ENCODE assay signal across 9 cellular contexts in the genomic region with DNA sequence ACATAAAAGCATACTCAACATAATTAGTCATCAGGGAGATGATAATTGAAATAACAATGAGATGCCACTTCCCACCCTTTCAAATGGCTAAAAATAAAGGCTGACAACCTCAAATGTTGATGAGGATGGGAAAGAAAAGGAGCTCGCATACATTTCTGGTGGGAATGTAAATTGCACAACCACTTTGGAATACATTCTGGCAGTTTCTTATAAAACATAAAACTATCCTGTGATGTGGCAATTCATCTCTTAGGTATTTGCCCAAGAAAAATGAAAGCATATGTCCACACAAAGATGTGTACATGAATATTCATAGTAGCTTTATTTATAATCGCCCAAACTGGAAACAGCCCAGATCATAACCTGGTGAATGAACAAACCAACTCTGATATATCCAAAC. TPM values are rescaled to one million over a fixed set of nuclear protein-coding genes. Genes with fewer than 3 reads are reported as not detected.
DNase-seq lines count a peak whose midpoint lies in the region; ATAC-seq and TF ChIP-seq lines count a peak whose summit lies in the region.
"Had no signal": no experiment of that assay in that cellular context is flagged by ENCODE, and none has a peak within 500 bp of the region (broad histone marks: within the 10 kb centered on the region; RNA-seq: fewer than 3 reads in every experiment).

No MANE protein-coding gene starts in this region.

- CTCF ChIA-PET in CD4-positive, alpha-beta T cell (lab: Charles Lee): no interaction called here

- ATAC-seq in CD4-positive, alpha-beta T cell (ENCODE audit: poor library complexity): no peak
- no peak for ATAC-seq in naive thymus-derived CD8-positive, alpha-beta T cell
- ATAC-seq in omental fat pad (ENCODE audit: low FRiP score) (no peak), HG02885 (IDR thresholded peaks at IDR 0.05; ENCODE audit: poor library complexity, unreplicated experiment) (no peak)

- peaks cover 5% of the 10 kb centered on the region for H3K27me3 Mint-ChIP-seq in CD4-positive, alpha-beta T cell
- H3K27me3 Mint-ChIP-seq in IgD-negative memory B cell: no peaks in the 10 kb centered on the region
- H3K27me3 Mint-ChIP-seq in naive thymus-derived CD8-positive, alpha-beta T cell: peaks cover 0 to 2% (median 0%) of the 10 kb centered on the region in 5 donors

- POLR2A ChIA-PET in CD4-positive, alpha-beta T cell (lab: Charles Lee): interaction anchor here (1.0 to 1.4 kb wide), 2 partner anchors 10 kb away, joined by 3 read pairs; no protein-coding TSS in a partner anchor
- POLR2A ChIA-PET in naive thymus-derived CD8-positive, alpha-beta T cell (lab: Charles Lee): interaction anchor here (1.3 to 2.2 kb wide), 2 partner anchors 9 to 59 kb away, joined by 3 to 7 read pairs; no protein-coding TSS in a partner anchor

- intact Hi-C loops in CD4-positive, alpha-beta T cell (cut with DNase I, micrococcal nuclease): loop anchor here in 1 of 2 experiments (5.0 kb wide), 2 partner anchors 139 to 391 kb away; a partner anchor contains a TSS

- H3K36me3 Mint-ChIP-seq in CD4-positive, alpha-beta T cell (ENCODE audit: low read depth): peaks cover 19% of the 10 kb centered on the region
- no peaks in the 10 kb centered on the region for H3K36me3 Mint-ChIP-seq in IgD-negative memory B cell
- peaks cover 0 to 8% (median 0%) of the 10 kb centered on the region in 3 donors for H3K36me3 Mint-ChIP-seq in naive thymus-derived CD8-positive, alpha-beta T cell

- H3K9me3 ChIP-seq in CD4-positive, alpha-beta T cell (ENCODE audit: control insufficient read depth, low read length): no peaks in the 10 kb centered on the region
- H3K9me3 ChIP-seq: body of pancreas had no signal

- H3K4me3 ChIP-seq in cardiac fibroblast (replicated peaks in 1 of 2; ENCODE audit: low read depth in 2 of 2, low read length in 2 of 2): peak overlapping the region in 1 of 2 donors; percentile 47
- H3K4me3 ChIP-seq: body of pancreas had no signal

- H3K4me3 Mint-ChIP-seq in CD4-positive, alpha-beta T cell: peak overlapping the region; percentile 89
- peak overlapping the region in 3 of 4 donors; percentile 58 to 93 (median 80) for H3K4me3 Mint-ChIP-seq in IgD-negative memory B cell
- peak overlapping the region; percentile 79 to 91 (median 87) for H3K4me3 Mint-ChIP-seq in naive thymus-derived CD8-positive, alpha-beta T cell

- H3K27me3 ChIP-seq in CD4-positive, alpha-beta T cell (ENCODE audit: control insufficient read depth, insufficient read depth, low read length): no peaks in the 10 kb centered on the region
- H3K27me3 ChIP-seq: body of pancreas had no signal

- H3K27ac ChIP-seq in CD4-positive, alpha-beta T cell (ENCODE audit: low read depth, low read length): no peak overlapping the region

- no peak for DNase-seq in CD4-positive, alpha-beta T cell
- DNase-seq in cardiac fibroblast (ENCODE audit: low read depth in 2 of 2): peak; percentile 53 to 64
- no peak for DNase-seq in naive thymus-derived CD8-positive, alpha-beta T cell
- DNase-seq in NCI-H187 (lab: John Stamatoyannopoulos, UW): no peak
- DNase-seq in omental fat pad (ENCODE audit: low spot score): no peak
- DNase-seq in dermis blood vessel endothelial cell: no peak

- H3K27ac Mint-ChIP-seq in CD4-positive, alpha-beta T cell: peak overlapping the region; percentile 66
- H3K27ac Mint-ChIP-seq in IgD-negative memory B cell: peak overlapping the region in 1 of 3 donors; percentile 42
- peak overlapping the region in 3 of 10 donors; percentile 71 to 93 (median 76) for H3K27ac Mint-ChIP-seq in naive thymus-derived CD8-positive, alpha-beta T cell

- no peak for TF ChIP-seq CTCF in CD4-positive, alpha-beta T cell (IDR thresholded peaks at IDR 0.05)
- TF ChIP-seq CTCF in cardiac fibroblast (IDR thresholded peaks at IDR 0.05; ENCODE audit: low read depth, low read length) (no peak), omental fat pad (IDR thresholded peaks at IDR 0.05) (no peak)

- H3K4me1 Mint-ChIP-seq in CD4-positive, alpha-beta T cell (ENCODE audit: low read depth): peaks cover 39% of the 10 kb centered on the region
- H3K4me1 Mint-ChIP-seq in IgD-negative memory B cell: peaks cover 18 to 24% (median 22%) of the 10 kb centered on the region in 3 donors
- peaks cover 11 to 37% (median 34%) of the 10 kb centered on the region in 4 donors for H3K4me1 Mint-ChIP-seq in naive thymus-derived CD8-positive, alpha-beta T cell

- H3K9me3 Mint-ChIP-seq in CD4-positive, alpha-beta T cell: no peaks in the 10 kb centered on the region
- peaks cover 2 to 10% (median 2%) of the 10 kb centered on the region in 3 donors for H3K9me3 Mint-ChIP-seq in IgD-negative memory B cell
- no peaks in the 10 kb centered on the region for H3K9me3 Mint-ChIP-seq in naive thymus-derived CD8-positive, alpha-beta T cell

RNA-seq across cellular contexts. Expression of a gene that starts 0.7 kb away (rescaled TPM):
- total RNA-seq in CD4-positive, alpha-beta T cell: 10 to 100 TPM; 10.5 to 11.3 TPM
- polyA plus RNA-seq in IgD-negative memory B cell: 4.9 TPM
- 10 to 100 TPM; 14.8 to 17.1 TPM for total RNA-seq in naive thymus-derived CD8-positive, alpha-beta T cell
- 1 to 10 TPM; 4.8 to 7.5 (median 5.0) TPM for polyA plus RNA-seq in naive thymus-derived CD8-positive, alpha-beta T cell
- total RNA-seq in omental fat pad (10 to 100 TPM; 14.6 to 45.4 (median 19.5) TPM), dermis blood vessel endothelial cell (5.3 and 7.3 TPM in 2 replicates)

RNA-seq across cellular contexts. Expression of a gene that starts 11.7 kb away (rescaled TPM):
- not detected for total RNA-seq in CD4-positive, alpha-beta T cell
- not detected for polyA plus RNA-seq in IgD-negative memory B cell
- not detected for total RNA-seq in naive thymus-derived CD8-positive, alpha-beta T cell
- polyA plus RNA-seq in naive thymus-derived CD8-positive, alpha-beta T cell: not detected
- total RNA-seq in omental fat pad (not detected), dermis blood vessel endothelial cell (not detected in 2 replicates)
- total RNA-seq: body of pancreas had no signal

Comparison
In these comparisons a context has a peak if more than half of its experiments do, and no peak if none do; other contexts are left out.
1. DNase-seq: peak in cardiac fibroblast (2 of 2); none in CD4-positive, alpha-beta T cell (0 of 10), naive thymus-derived CD8-positive, alpha-beta T cell (0 of 10), NCI-H187 (0 of 2), omental fat pad (single experiment) and dermis blood vessel endothelial cell (single experiment).
2. Peak in every context shown above with its lines, with median percentiles within 50 percentile points of each other: H3K4me3 Mint-ChIP-seq.